In the genomic region with DNA sequence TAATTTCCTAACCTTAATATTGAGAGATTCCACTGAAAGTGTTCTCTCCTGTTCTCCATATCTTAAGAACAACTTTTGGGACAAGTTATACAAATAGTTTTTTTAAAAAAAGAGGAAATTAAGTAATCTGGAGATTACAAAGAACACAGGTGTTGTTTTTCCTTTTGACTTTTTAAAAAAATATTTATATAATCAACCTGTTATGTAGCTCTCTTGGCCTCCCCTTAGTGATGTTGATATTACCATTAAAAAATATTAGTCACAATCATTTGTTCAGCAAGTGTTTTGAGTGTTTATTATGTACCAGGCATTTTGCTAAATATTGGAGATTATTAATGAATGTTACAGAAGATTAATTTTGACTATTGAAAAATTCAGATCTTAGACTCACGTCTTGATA, we compare ENCODE assay signal across 38 cellular contexts.
"Had no signal": no experiment of that assay in that cellular context is flagged by ENCODE, and none has a peak within 500 bp of the region (broad histone marks: within the 10 kb centered on the region; RNA-seq: fewer than 3 reads in every experiment).

No MANE protein-coding gene starts in this region.

- H3K36me3 Mint-ChIP-seq: activated naive CD4-positive, alpha-beta T cell treated with anti-CD3 and anti-CD28 coated beads, Interleukin-2, amount 50 U/mL, for 72 hours had no signal

- H3K9me3 ChIP-seq: adrenal gland had no signal

- H3K9me3 Mint-ChIP-seq: activated B cell treated with CpG ODN at 0.5 μM for 24 hours; activated CD4-positive, alpha-beta memory T cell treated with anti-CD3 and anti-CD28 coated beads for 36 hours; activated CD4-positive, alpha-beta T cell treated with anti-CD3 and anti-CD28 coated beads, Interleukin-2, amount 10 ng/mL, durations not matched to agents 24 days and 14 days; activated naive CD4-positive, alpha-beta T cell treated with anti-CD3 and anti-CD28 coated beads, Interleukin-2, amount 50 U/mL, for 72 hours; activated T-helper 17 cell treated with anti-CD3 and anti-CD28 coated beads, Interleukin-2, amount 50 U/mL, for 72 hours; central memory CD8-positive, alpha-beta T cell had no signal

- H3K4me3 Mint-ChIP-seq: activated B cell treated with CpG ODN at 0.5 μM for 24 hours; activated CD4-positive, alpha-beta memory T cell treated with anti-CD3 and anti-CD28 coated beads for 36 hours; activated CD4-positive, alpha-beta T cell treated with anti-CD3 and anti-CD28 coated beads, Interleukin-2, amount 10 ng/mL, durations not matched to agents 24 days and 14 days; activated CD8-positive, alpha-beta T cell treated with anti-CD3 and anti-CD28 coated beads for 36 hours; activated naive CD4-positive, alpha-beta T cell treated with anti-CD3 and anti-CD28 coated beads for 36 hours; activated naive CD8-positive, alpha-beta T cell treated with anti-CD3 and anti-CD28 coated beads for 36 hours; activated T-cell treated with anti-CD3 and anti-CD28 coated beads, Interleukin-2, amount 50 U/mL, for 4 hours; activated T-cell treated with anti-CD3 and anti-CD28 coated beads, Interleukin-2, amount 50 U/mL, for 72 hours; activated T-helper 1 cell treated with anti-CD3 and anti-CD28 coated beads, Interleukin-12 subunit alpha, Interleukin-12 subunit beta, Interleukin-2, Interleukin-4 antibody, amounts not matched to agents 30 ng/mL and 10 ng/mL and 1 ng/mL, durations not matched to agents 14 hours and 24 hours and 36 hours; activated T-helper 17 cell treated with anti-CD3 and anti-CD28 coated beads, Interleukin-2, amount 50 U/mL, for 72 hours; brain; central memory CD8-positive, alpha-beta T cell; T-helper 1 cell treated with Interleukin-12 subunit alpha and Interleukin-12 subunit beta and Interleukin-4 antibody, amounts not matched to agents 30 μg/mL and 1 μg/mL, for 36 hours; T-helper 2 cell treated with Interferon-gamma antibody and Interleukin-4, amounts not matched to agents 5 μg/mL and 100 μg/mL, for 36 hours had no signal

- H3K36me3 ChIP-seq: adrenal gland, cardiac muscle cell had no signal

- H3K27ac ChIP-seq: adrenal gland, cardiac muscle cell, VCaP had no signal

- ATAC-seq: activated CD8-positive, alpha-beta T cell treated with anti-CD3 and anti-CD28 coated beads for 36 hours; activated naive CD4-positive, alpha-beta T cell treated with anti-CD3 and anti-CD28 coated beads, Interleukin-2, amount 50 U/mL, for 72 hours; activated T-cell treated with anti-CD3 and anti-CD28 coated beads, Interleukin-2, amount 50 U/mL, for 4 hours; activated T-cell treated with anti-CD3 and anti-CD28 coated beads, Interleukin-2, amount 50 U/mL, for 72 hours; activated T-helper 17 cell treated with anti-CD3 and anti-CD28 coated beads, Interleukin-2, amount 50 U/mL, for 72 hours had no signal

- H3K27me3 Mint-ChIP-seq: activated B cell treated with CpG ODN at 0.5 μM for 24 hours; activated CD4-positive, alpha-beta memory T cell treated with anti-CD3 and anti-CD28 coated beads for 36 hours; activated CD4-positive, alpha-beta T cell treated with anti-CD3 and anti-CD28 coated beads, Interleukin-2, amount 10 ng/mL, durations not matched to agents 24 days and 14 days; activated CD8-positive, alpha-beta T cell treated with anti-CD3 and anti-CD28 coated beads for 36 hours; activated naive CD8-positive, alpha-beta T cell treated with anti-CD3 and anti-CD28 coated beads for 36 hours; activated T-helper 17 cell treated with anti-CD3 and anti-CD28 coated beads, Interleukin-2, amount 50 U/mL, for 72 hours; brain; central memory CD8-positive, alpha-beta T cell had no signal

- DNase-seq: activated B cell treated with CpG ODN at 0.5 μM for 24 hours; activated CD4-positive, alpha-beta memory T cell treated with anti-CD3 and anti-CD28 coated beads for 36 hours; activated CD4-positive, alpha-beta T cell treated with anti-CD3 and anti-CD28 coated beads for 4 hours; activated CD4-positive, alpha-beta T cell treated with anti-CD3 and anti-CD28 coated beads, Interleukin-2, amount 10 ng/mL, durations not matched to agents 24 days and 14 days; activated CD4-positive, alpha-beta T cell treated with anti-CD3 and anti-CD28 coated beads, Interleukin-2, amount 50 U/mL, for 1 hour; activated CD4-positive, alpha-beta T cell treated with anti-CD3 and anti-CD28 coated beads, Interleukin-2, amount 50 U/mL, for 4 hours; activated CD4-positive, CD25-positive, alpha-beta regulatory T cell treated with anti-CD3 and anti-CD28 coated beads, Interleukin-2, amount 50 U/mL, for 72 hours; activated CD8-positive, alpha-beta memory T cell treated with anti-CD3 and anti-CD28 coated beads, Interleukin-2, amount 50 U/mL, for 4 hours; activated CD8-positive, alpha-beta T cell treated with anti-CD3 and anti-CD28 coated beads for 36 hours; activated effector memory CD4-positive, alpha-beta T cell treated with anti-CD3 and anti-CD28 coated beads, Interleukin-2, amount 50 U/mL, for 16 hours; activated gamma-delta T cell treated with Interleukin-2 at 50 U/mL for 16 hours; activated naive CD4-positive, alpha-beta T cell; activated naive CD4-positive, alpha-beta T cell treated with anti-CD3 and anti-CD28 coated beads for 36 hours; activated naive CD4-positive, alpha-beta T cell treated with anti-CD3 and anti-CD28 coated beads, Interleukin-2, amount 50 U/mL, for 16 hours; activated naive CD8-positive, alpha-beta T cell treated with anti-CD3 and anti-CD28 coated beads for 36 hours; activated T-cell treated with anti-CD3 and anti-CD28 coated beads for 4 hours; activated T-cell treated with anti-CD3 and anti-CD28 coated beads, Interleukin-2, amount 50 U/mL, for 1 hour; activated T-cell treated with anti-CD3 and anti-CD28 coated beads, Interleukin-2, amount 50 U/mL, for 4 hours; activated T-cell treated with anti-CD3 and anti-CD28 coated beads, Interleukin-2, amount 50 U/mL, for 72 hours; adrenal gland; amniotic stem cell; aorta; caudate nucleus; cerebellar nuclear complex; T-helper 1 cell; T-helper 2 cell; T-helper 9 cell had no signal

- FAIRE-seq: astrocyte, bronchial epithelial cell had no signal

- H3K4me3 ChIP-seq: adrenal gland, cardiac muscle cell had no signal

- H3K27me3 ChIP-seq: adrenal gland, cardiac muscle cell had no signal

- H3K27ac Mint-ChIP-seq: activated B cell treated with CpG ODN at 0.5 μM for 24 hours; activated CD4-positive, alpha-beta memory T cell treated with anti-CD3 and anti-CD28 coated beads for 36 hours; activated CD4-positive, alpha-beta T cell treated with anti-CD3 and anti-CD28 coated beads, Interleukin-2, amount 10 ng/mL, durations not matched to agents 24 days and 14 days; activated CD8-positive, alpha-beta T cell treated with anti-CD3 and anti-CD28 coated beads for 36 hours; activated naive CD4-positive, alpha-beta T cell treated with anti-CD3 and anti-CD28 coated beads for 36 hours; activated naive CD4-positive, alpha-beta T cell treated with anti-CD3 and anti-CD28 coated beads, Interleukin-2, amount 50 U/mL, for 72 hours; activated naive CD8-positive, alpha-beta T cell treated with anti-CD3 and anti-CD28 coated beads for 36 hours; activated T-cell treated with anti-CD3 and anti-CD28 coated beads, Interleukin-2, amount 50 U/mL, for 72 hours; activated T-helper 1 cell treated with anti-CD3 and anti-CD28 coated beads, Interleukin-12 subunit alpha, Interleukin-12 subunit beta, Interleukin-2, Interleukin-4 antibody, amounts not matched to agents 30 ng/mL and 10 ng/mL and 1 ng/mL, durations not matched to agents 14 hours and 24 hours and 36 hours; activated T-helper 17 cell treated with anti-CD3 and anti-CD28 coated beads, Interleukin-2, amount 50 U/mL, for 72 hours; brain; T-helper 1 cell treated with Interleukin-12 subunit alpha and Interleukin-12 subunit beta and Interleukin-4 antibody, amounts not matched to agents 30 μg/mL and 1 μg/mL, for 36 hours; T-helper 2 cell treated with Interferon-gamma antibody and Interleukin-4, amounts not matched to agents 5 μg/mL and 100 μg/mL, for 36 hours had no signal
